Comparison of ENCODE assay signal across 1 cellular context in genomic region chr12:128551266-128552025, GRCh38.
TF ChIP-seq lines count a peak whose summit lies in the region.

No MANE protein-coding gene starts in this region.

TF ChIP-seq in HepG2, 621 proteins besides CTCF, POLR2A, EP300 and RAD21 (continued from another document):
- TF ChIP-seq ZBTB39 (CRISPR knock-in tag; IDR thresholded peaks at IDR 0.05) = no peak
